ENCODE assay signal across 8 cellular contexts in the genomic region with DNA sequence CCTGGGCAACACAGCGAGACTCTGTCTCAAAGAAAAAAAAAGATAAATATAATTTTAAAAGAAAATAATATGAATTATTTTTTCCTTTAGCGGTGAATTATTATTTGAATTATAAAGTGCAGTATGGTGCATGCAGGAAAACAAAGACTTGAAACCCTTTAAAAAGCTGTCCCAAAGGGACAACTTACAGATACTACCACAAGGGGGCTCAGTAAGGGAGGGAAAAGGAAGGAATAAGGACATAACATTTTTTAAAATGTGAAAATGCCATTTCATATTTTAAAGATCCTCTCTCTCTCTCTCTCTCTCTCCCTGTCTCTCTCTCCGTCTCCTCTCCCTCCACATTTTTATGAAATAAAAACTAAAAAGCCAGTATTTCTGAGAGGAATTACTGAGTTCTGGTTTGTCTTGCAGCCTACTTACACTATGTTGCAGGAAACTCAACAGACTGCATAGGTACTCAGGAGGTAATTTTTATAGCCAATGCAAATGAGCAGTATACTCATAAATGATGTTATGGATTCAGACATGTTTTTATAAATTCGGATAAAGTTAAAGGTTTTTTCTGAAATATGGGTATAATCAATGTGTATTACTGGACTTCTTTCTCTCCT.
A peak's percentile ranks its signal among the peaks of the same experiment; 100 is the strongest.
DNase-seq lines count a peak whose midpoint lies in the region; TF ChIP-seq lines count a peak whose summit lies in the region.

No MANE protein-coding gene starts in this region.

- peak; percentile 57 for TF ChIP-seq RAD21 in neural cell (conservative IDR thresholded peaks at IDR 0.05)

- TF ChIP-seq EP300 in neural cell (conservative IDR thresholded peaks at IDR 0.05; ENCODE audit: poor library complexity, severe bottlenecking) = no peak

- H2BK120ac ChIP-seq in H9 (ENCODE audit: low read depth, low read length, poor library complexity, severe bottlenecking) = no peak overlapping the region

- H3K9me2 ChIP-seq in neural cell (ENCODE audit: insufficient read depth, low read length) = no peaks in the 10 kb centered on the region

- WGBS in H9 (ENCODE audit: extremely low coverage, insufficient read length, low lambda C conversion rate) = no CpG with 5 or more reads among the region's 4 CpGs
- WGBS in mammary epithelial cell (ENCODE audit: low coverage, missing lambda C conversion rate) = 54% methylated on average over 4 of the region's 4 CpGs

- H3K36me3 ChIP-seq in mammary epithelial cell (ENCODE audit: insufficient read depth, low read length) (no peaks in the 10 kb centered on the region), neural cell (ENCODE audit: insufficient read depth, low read length) (no peaks in the 10 kb centered on the region)

- H3K4me2 ChIP-seq in H9 (ENCODE audit: insufficient read depth, insufficient read length, low read length) (no peak overlapping the region), mammary epithelial cell (ENCODE audit: insufficient read depth, low read depth, low read length) (no peak overlapping the region), neural cell (ENCODE audit: low read length) (no peak overlapping the region)

- no peak overlapping the region for H4K5ac ChIP-seq in H9 (ENCODE audit: insufficient read length, low read depth, low read length)

- H3K23ac ChIP-seq in H9 (ENCODE audit: insufficient read length, low read depth, low read length) = no peak overlapping the region

- intact Hi-C loops in mammary epithelial cell (cut with micrococcal nuclease) = loop anchor here (1.0 to 10.0 kb wide), 3 partner anchors 67 to 435 kb away; no protein-coding TSS in a partner anchor

- dilution Hi-C loops in mammary epithelial cell (cut with HindIII; ENCODE audit: low sequenced_read_pairs) = no loop called here

- no peak overlapping the region for H3K27ac ChIP-seq in H9 (ENCODE audit: insufficient read length, low read depth, low read length)
- H3K27ac ChIP-seq in mammary epithelial cell (ENCODE audit: insufficient read depth, low read depth, low read length) = no peak overlapping the region
- no peak overlapping the region for H3K27ac ChIP-seq in neural cell (ENCODE audit: low read length)

- H3K14ac ChIP-seq in H9 (ENCODE audit: insufficient read depth, low read length) = no peak overlapping the region

- H3K4me1 Mint-ChIP-seq in H9 = no peaks in the 10 kb centered on the region
- H3K4me1 Mint-ChIP-seq in T-helper 2 cell treated with Interferon-gamma antibody and Interleukin-4, amounts not matched to agents 5 μg/mL and 100 μg/mL, for 36 hours (ENCODE audit: low read depth) = no peaks in the 10 kb centered on the region

- H3K9me3 ChIP-seq in H9 (ENCODE audit: control insufficient read depth, low read depth, low read length) (no peaks in the 10 kb centered on the region), mammary epithelial cell (replicated peaks; ENCODE audit: insufficient read depth, low read length) (no peaks in the 10 kb centered on the region), neural cell (ENCODE audit: low read length) (no peaks in the 10 kb centered on the region)

- no peak overlapping the region for H3K18ac ChIP-seq in H9 (ENCODE audit: insufficient read length, low read depth, low read length)

- in situ Hi-C loops in mammary epithelial cell (cut with MboI; ENCODE audit: low sequenced_read_pairs in 2 of 2) = loop anchor here in 1 of 2 donors (25.0 kb wide), 1 partner anchor 435 kb away; no protein-coding TSS in a partner anchor

- H3K23me2 ChIP-seq in H9 (ENCODE audit: insufficient read length, low read depth, low read length, poor library complexity, severe bottlenecking) = no peaks in the 10 kb centered on the region

- H4K91ac ChIP-seq in H9 (ENCODE audit: insufficient read length, low read depth, low read length) = no peak overlapping the region

- no peak overlapping the region for H2BK20ac ChIP-seq in H9 (ENCODE audit: low read depth, low read length, poor library complexity, severe bottlenecking)

- CTCF ChIA-PET in mammary epithelial cell (lab: Charles Lee; ENCODE audit: low non-redundant PET) = no interaction called here

- H3K9ac ChIP-seq in H9 (ENCODE audit: extremely low read depth, insufficient read length, low read length) (no peak overlapping the region), mammary epithelial cell (ENCODE audit: insufficient read depth, low read length) (no peak overlapping the region), neural cell (ENCODE audit: low read length) (no peak overlapping the region)

- no peaks in the 10 kb centered on the region for H3K9me3 Mint-ChIP-seq in H9
- no peaks in the 10 kb centered on the region for H3K9me3 Mint-ChIP-seq in T-helper 2 cell treated with Interferon-gamma antibody and Interleukin-4, amounts not matched to agents 5 μg/mL and 100 μg/mL, for 36 hours

- H4K8ac ChIP-seq in H9 (replicated peaks; ENCODE audit: insufficient read length, low read depth, low read length) = no peak overlapping the region

- H3K36me3 Mint-ChIP-seq in H9 (ENCODE audit: insufficient read depth in 1 of 3, low read depth in 3 of 3) = no peaks in the 10 kb centered on the region
- H3K36me3 Mint-ChIP-seq in T-helper 2 cell treated with Interferon-gamma antibody and Interleukin-4, amounts not matched to agents 5 μg/mL and 100 μg/mL, for 36 hours (ENCODE audit: low read depth) = no peaks in the 10 kb centered on the region

- H3K4me3 ChIP-seq in mammary epithelial cell (replicated peaks in 1 of 3; ENCODE audit: insufficient read depth in 1 of 3, low read depth in 2 of 3, low read length in 3 of 3) (no peak overlapping the region), neural cell (ENCODE audit: low read length) (no peak overlapping the region)

- no peaks in the 10 kb centered on the region for H3F3A ChIP-seq in neural cell (ENCODE audit: insufficient read depth, low read length, poor library complexity, severe bottlenecking)

- no peak overlapping the region for H3K27ac Mint-ChIP-seq in H9
- H3K27ac Mint-ChIP-seq in T-helper 2 cell treated with Interferon-gamma antibody and Interleukin-4, amounts not matched to agents 5 μg/mL and 100 μg/mL, for 36 hours = no peak overlapping the region

- TF ChIP-seq CTCF in H9 (conservative IDR thresholded peaks at IDR 0.05) (peak; percentile 84), mammary epithelial cell (conservative IDR thresholded peaks at IDR 0.05 in 1 of 2, IDR thresholded peaks at IDR 0.05 in 1 of 2; ENCODE audit: extremely low read depth in 1 of 2, insufficient read depth in 1 of 2, low read depth in 1 of 2, low read length in 2 of 2) (peak; percentile 58 to 73), neural cell (IDR thresholded peaks at IDR 0.05; ENCODE audit: poor library complexity, severe bottlenecking) (peak; percentile 58)

- H3K56ac ChIP-seq in H9 (ENCODE audit: insufficient read length, low read depth, low read length) = no peak overlapping the region

- H3T11ph ChIP-seq in H9 (ENCODE audit: low read length) = no peak overlapping the region

- no peaks in the 10 kb centered on the region for H3K79me1 ChIP-seq in H9 (ENCODE audit: insufficient read depth, low read depth, low read length, poor library complexity, severe bottlenecking)

- no peak overlapping the region for H3K4ac ChIP-seq in H9 (ENCODE audit: low read depth, low read length)

- no peak overlapping the region for H2BK12ac ChIP-seq in H9 (ENCODE audit: insufficient read length, low read depth, low read length)

- no peaks in the 10 kb centered on the region for H3K27me3 ChIP-seq in H9 (ENCODE audit: insufficient read depth, low read length)
- H3K27me3 ChIP-seq in mammary epithelial cell (ENCODE audit: insufficient read depth, low read length) = peaks cover 2% of the 10 kb centered on the region
- H3K27me3 ChIP-seq in neural cell (ENCODE audit: insufficient read depth, low read depth, low read length) = no peaks in the 10 kb centered on the region

- H4K20me1 ChIP-seq in H9 (ENCODE audit: control insufficient read depth, insufficient read depth, insufficient read length) (no peaks in the 10 kb centered on the region), mammary epithelial cell (ENCODE audit: insufficient read depth, low read length) (no peaks in the 10 kb centered on the region), neural cell (ENCODE audit: insufficient read depth) (no peaks in the 10 kb centered on the region)

- DNase-seq in ELR (ENCODE audit: low read depth) (peak; percentile 71), H9 (no peak), NCI-H1694 treated with DMSO at 0.1 percent for 48 hours (lab: John Stamatoyannopoulos, UW) (peak; percentile 44), mammary epithelial cell (peak; percentile 13), ecto neural progenitor cell (ENCODE audit: low spot score) (no peak), germinal center (ENCODE audit: low spot score) (no peak)
- no peak for DNase-seq in T-helper 2 cell treated with Interferon-gamma antibody and Interleukin-4, amounts not matched to agents 5 μg/mL and 100 μg/mL, for 36 hours (ENCODE audit: low spot score)

- H2AK5ac ChIP-seq in H9 (ENCODE audit: insufficient read length, low read length) = no peak overlapping the region

- no peak overlapping the region for H2BK5ac ChIP-seq in H9 (ENCODE audit: insufficient read length, low read length)

- no peaks in the 10 kb centered on the region for H3K4me1 ChIP-seq in H9 (ENCODE audit: insufficient read depth, low read length)
- H3K4me1 ChIP-seq in mammary epithelial cell (ENCODE audit: insufficient read depth, low read length) = no peaks in the 10 kb centered on the region

- H3K4me3 Mint-ChIP-seq in H9 = no peak overlapping the region
- no peak overlapping the region for H3K4me3 Mint-ChIP-seq in T-helper 2 cell treated with Interferon-gamma antibody and Interleukin-4, amounts not matched to agents 5 μg/mL and 100 μg/mL, for 36 hours

- H2BK15ac ChIP-seq in H9 (ENCODE audit: low read depth, low read length) = no peak overlapping the region

- H2AFZ ChIP-seq in H9 (ENCODE audit: low read length) = no peak overlapping the region
- no peak overlapping the region for H2AFZ ChIP-seq in mammary epithelial cell (ENCODE audit: low read depth, low read length)
- no peak overlapping the region for H2AFZ ChIP-seq in neural cell (ENCODE audit: low read depth, low read length)

- no peaks in the 10 kb centered on the region for H3K27me3 Mint-ChIP-seq in H9 (ENCODE audit: low read depth)
- no peaks in the 10 kb centered on the region for H3K27me3 Mint-ChIP-seq in T-helper 2 cell treated with Interferon-gamma antibody and Interleukin-4, amounts not matched to agents 5 μg/mL and 100 μg/mL, for 36 hours (ENCODE audit: low read depth)

- BruUV-seq in mammary epithelial cell (replicated peaks; lab: Mats Ljungman, UMichigan) = no TSS peak

- H3K79me2 ChIP-seq in H9 (ENCODE audit: insufficient read depth, low read length) (no peaks in the 10 kb centered on the region), mammary epithelial cell (ENCODE audit: insufficient read depth, low read length) (no peaks in the 10 kb centered on the region), neural cell (replicated peaks; ENCODE audit: insufficient read depth, low read length) (no peaks in the 10 kb centered on the region)

TF ChIP-seq in neural cell, 6 proteins besides CTCF, POLR2A, EP300 and RAD21 (continues in another document):
- no peak for TF ChIP-seq TAF1 (IDR thresholded peaks at IDR 0.05; ENCODE audit: low read depth)
- TF ChIP-seq SMC3 (conservative IDR thresholded peaks at IDR 0.05; ENCODE audit: poor library complexity) = peak; percentile 69

Comparison
In these comparisons a context has a peak if more than half of its experiments do, and no peak if none do; other contexts are left out.
1. DNase-seq: peak in ELR (single experiment), NCI-H1694 treated with DMSO at 0.1 percent for 48 hours (single experiment) and mammary epithelial cell (single experiment); none in H9 (single experiment), ecto neural progenitor cell (single experiment), T-helper 2 cell treated with Interferon-gamma antibody and Interleukin-4, amounts not matched to agents 5 μg/mL and 100 μg/mL, for 36 hours (single experiment) and germinal center (single experiment).
2. Peak in every context shown above with its lines, with median percentiles within 50 percentile points of each other: CTCF ChIP-seq.